8 cellular contexts compared by ENCODE assay signal in the genomic region with DNA sequence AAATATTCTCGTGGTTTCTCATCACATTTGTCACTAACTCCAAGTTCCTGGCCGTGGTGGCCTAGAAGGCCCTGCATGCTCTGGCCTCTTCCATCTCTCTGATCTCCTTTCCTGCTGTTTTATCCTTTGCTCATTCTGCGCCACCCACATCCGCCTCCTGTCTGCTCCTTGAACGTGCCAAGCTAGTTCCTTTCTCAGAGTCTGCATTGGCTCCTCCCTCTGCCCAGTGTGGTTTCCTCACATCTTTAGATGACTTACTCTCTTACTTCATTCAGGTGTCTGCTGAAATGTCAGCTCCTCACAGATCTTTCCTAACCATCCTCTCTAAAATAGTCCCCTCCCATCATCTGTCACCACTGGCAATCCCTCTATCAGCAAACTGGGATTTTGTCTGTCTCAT.
DNase-seq lines count a peak whose midpoint lies in the region; ATAC-seq and TF ChIP-seq lines count a peak whose summit lies in the region.

No MANE protein-coding gene starts in this region.

- DNase-seq in RWPE2 (ENCODE audit: low spot score) = no peak
- peak; percentile 79 for DNase-seq in posterior vena cava (ENCODE audit: low spot score)
- no peak for DNase-seq in NCI-H1436 treated with DMSO at 0.1 percent for 48 hours (lab: John Stamatoyannopoulos, UW)
- DNase-seq in Caco-2 = no peak

- no peaks in the 10 kb centered on the region for H3K36me3 Mint-ChIP-seq in activated naive CD8-positive, alpha-beta T cell
- H3K36me3 Mint-ChIP-seq in Caco-2 (ENCODE audit: insufficient read depth, unreplicated experiment) = no peaks in the 10 kb centered on the region

- H3K27ac ChIP-seq in RWPE2 (ENCODE audit: poor library complexity, severe bottlenecking) = no peak overlapping the region

- H3K4me1 ChIP-seq in RWPE2 (ENCODE audit: insufficient read depth, poor library complexity, severe bottlenecking) = peaks cover 29% of the 10 kb centered on the region
- no peaks in the 10 kb centered on the region for H3K4me1 ChIP-seq in Caco-2

- no peaks in the 10 kb centered on the region for H3K9me3 Mint-ChIP-seq in activated naive CD8-positive, alpha-beta T cell (ENCODE audit: low read depth)
- H3K9me3 Mint-ChIP-seq in Caco-2 (ENCODE audit: unreplicated experiment) = no peaks in the 10 kb centered on the region

- H3K4me1 Mint-ChIP-seq in activated naive CD8-positive, alpha-beta T cell (ENCODE audit: low read depth) = peaks cover 27% of the 10 kb centered on the region
- peaks cover 16% of the 10 kb centered on the region for H3K4me1 Mint-ChIP-seq in Caco-2 (ENCODE audit: low read depth, unreplicated experiment)

- BruUV-seq in Caco-2 (replicated peaks; lab: Mats Ljungman, UMichigan) = no TSS peak

- intact Hi-C loops in posterior vena cava (cut with DNase I) = no loop called here
- intact Hi-C loops in Caco-2 (cut with micrococcal nuclease; ENCODE audit: unreplicated experiment) = no loop called here

- H3K27me3 ChIP-seq in RWPE2 (ENCODE audit: insufficient read depth, poor library complexity, severe bottlenecking) (no peaks in the 10 kb centered on the region), Caco-2 (replicated peaks; ENCODE audit: control insufficient read depth, insufficient read depth, low read length) (no peaks in the 10 kb centered on the region)

- H3K36me3 ChIP-seq in RWPE2 (ENCODE audit: low read depth) (no peaks in the 10 kb centered on the region), Caco-2 (ENCODE audit: control insufficient read depth, insufficient read depth, low read length) (no peaks in the 10 kb centered on the region)

- no peaks in the 10 kb centered on the region for H3K9me3 ChIP-seq in RWPE2 (ENCODE audit: severe bottlenecking)
- no peaks in the 10 kb centered on the region for H3K9me3 ChIP-seq in Caco-2

- CTCF ChIA-PET in Caco-2 (lab: Charles Lee) = no interaction called here

- no peak for TF ChIP-seq CTCF in RWPE2 (IDR thresholded peaks at IDR 0.05; ENCODE audit: poor library complexity, severe bottlenecking)
- no peak for TF ChIP-seq CTCF in Caco-2 (IDR thresholded peaks at IDR 0.05; ENCODE audit: insufficient read depth in 1 of 2, low read depth in 1 of 2, low read length in 1 of 2, severe bottlenecking in 1 of 2, unreplicated experiment in 1 of 2)

- H3K27ac Mint-ChIP-seq in activated naive CD8-positive, alpha-beta T cell = peak overlapping the region; percentile 64
- no peak overlapping the region for H3K27ac Mint-ChIP-seq in Caco-2 (ENCODE audit: unreplicated experiment)

- H3K27me3 Mint-ChIP-seq in activated naive CD8-positive, alpha-beta T cell = no peaks in the 10 kb centered on the region
- no peaks in the 10 kb centered on the region for H3K27me3 Mint-ChIP-seq in Caco-2 (ENCODE audit: insufficient read depth, unreplicated experiment)

- peak overlapping the region; percentile 40 for H3K4me3 Mint-ChIP-seq in activated naive CD8-positive, alpha-beta T cell
- H3K4me3 Mint-ChIP-seq in Caco-2 (ENCODE audit: unreplicated experiment) = no peak overlapping the region

- POLR2A ChIA-PET in Caco-2 (lab: Charles Lee) = no interaction called here

- ATAC-seq in GM19395 (IDR thresholded peaks at IDR 0.05; ENCODE audit: unreplicated experiment) = peak; percentile 65
- peak; percentile 37; the same call in 1 of the 3 replicates for ATAC-seq in RWPE2 (ENCODE audit: low read depth)
- no peak for ATAC-seq in HG03571 (IDR thresholded peaks at IDR 0.05; ENCODE audit: unreplicated experiment)
- ATAC-seq in GM21576 (IDR thresholded peaks at IDR 0.05; ENCODE audit: unreplicated experiment) = no peak

- H3K4me3 ChIP-seq in RWPE2 (ENCODE audit: severe bottlenecking) = no peak overlapping the region
- no peak overlapping the region for H3K4me3 ChIP-seq in Caco-2 (ENCODE audit: low read depth, low read length)

Comparison
In these comparisons a context has a peak if more than half of its experiments do, and no peak if none do; other contexts are left out.
1. ATAC-seq: peak in GM19395 (single experiment) and RWPE2 (single experiment); none in HG03571 (single experiment) and GM21576 (single experiment).